1 cellular context compared by ENCODE assay signal in the genomic region with DNA sequence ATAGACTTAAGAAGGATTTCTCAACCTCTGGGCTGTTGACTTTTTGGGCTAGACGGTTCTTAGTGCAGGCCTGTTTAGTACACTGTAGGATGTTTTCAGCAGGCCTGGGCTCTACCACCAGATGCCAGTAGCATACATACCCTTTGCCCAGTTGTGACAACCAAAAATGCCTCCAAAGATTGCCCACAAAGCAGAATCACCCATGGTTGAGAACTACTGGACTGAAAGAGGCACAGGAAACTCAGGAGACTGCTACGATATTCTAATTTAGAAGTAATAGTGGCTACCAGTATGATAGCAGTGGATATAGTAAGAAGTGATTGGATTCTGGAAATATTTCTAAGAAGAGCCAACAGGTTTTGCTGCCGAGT.
TF ChIP-seq lines count a peak whose summit lies in the region.

No MANE protein-coding gene starts in this region.

TF ChIP-seq in SK-N-SH treated with all-trans-retinoic acid at 6 μM for 48 hours, 23 proteins besides CTCF, POLR2A, EP300 and RAD21 (continued from another document):
- TF ChIP-seq CSRNP3 (CRISPR knock-in tag; IDR thresholded peaks at IDR 0.05) (no peak), PATZ1 (CRISPR knock-in tag; IDR thresholded peaks at IDR 0.05; ENCODE audit: borderline replicate concordance) (no peak), PPARA (CRISPR knock-in tag; IDR thresholded peaks at IDR 0.05; ENCODE audit: borderline replicate concordance) (no peak), ARNTL (CRISPR knock-in tag; IDR thresholded peaks at IDR 0.05; ENCODE audit: borderline replicate concordance, low read depth) (no peak), ESRRG (CRISPR knock-in tag; IDR thresholded peaks at IDR 0.05) (no peak)
